ENCODE assay signal across 8 cellular contexts in genomic region chr7:129951076-129952011, GRCh38. TPM values are rescaled to one million over a fixed set of nuclear protein-coding genes. Genes with fewer than 3 reads are reported as not detected.
DNase-seq lines count a peak whose midpoint lies in the region; ATAC-seq and TF ChIP-seq lines count a peak whose summit lies in the region.

No MANE protein-coding gene starts in this region.

- no peak overlapping the region for H2AFZ ChIP-seq in ACC112 (ENCODE audit: low read length, unreplicated experiment)

- H3K4me3 ChIP-seq in ACC112 (ENCODE audit: low read depth, low read length) = peak overlapping the region; percentile 97
- peak overlapping the region; percentile 95 for H3K4me3 ChIP-seq in GM12875 (ENCODE audit: low read depth, low read length)
- H3K4me3 ChIP-seq in heart right ventricle = peak overlapping the region; percentile 80 to 99 (median 89)

- DNase-seq in heart right ventricle (peak in 1 of 2 donors; percentile 38), sciatic nerve (ENCODE audit: low spot score) (peak; percentile 59), HuH-7.5 (ENCODE audit: low spot score) (no peak), NCI-H1436 treated with DMSO at 0.1 percent for 48 hours (lab: John Stamatoyannopoulos, UW) (no peak)

- peaks cover 56% of the 10 kb centered on the region for H3K79me2 ChIP-seq in ACC112 (ENCODE audit: control insufficient read depth, insufficient read depth, low read length, unreplicated experiment)

- H3K27me3 ChIP-seq in ACC112 (ENCODE audit: insufficient read depth, low read length) = no peaks in the 10 kb centered on the region
- H3K27me3 ChIP-seq in heart right ventricle = no peaks in the 10 kb centered on the region

- intact Hi-C loops in heart right ventricle (cut with DNase I) (loop anchor here in 7 of 10 donors (2.0 to 10.0 kb wide), 8 partner anchors 34 to 124 kb away; no protein-coding TSS in a partner anchor), sciatic nerve (cut with DNase I) (no loop called here)

- H3K27ac ChIP-seq in ACC112 (ENCODE audit: low read depth, low read length) (peak overlapping the region; percentile 75), VCaP (peak overlapping the region; percentile 97), heart right ventricle (peak overlapping the region; percentile 90 to 99 (median 96))

- peak in 2 of 8 donors; percentile 22 to 28 for ATAC-seq in heart right ventricle
- no peak for ATAC-seq in sciatic nerve
- ATAC-seq in GM19035 (IDR thresholded peaks at IDR 0.05; ENCODE audit: unreplicated experiment) = no peak

- H3K9me3 ChIP-seq in heart right ventricle = no peaks in the 10 kb centered on the region

- H3K4me1 ChIP-seq in ACC112 (ENCODE audit: control insufficient read depth, insufficient read depth, low read length, unreplicated experiment) (peaks cover 33% of the 10 kb centered on the region), heart right ventricle (peaks cover 0 to 52% (median 39%) of the 10 kb centered on the region in 9 donors)

- H3K36me3 ChIP-seq in ACC112 (ENCODE audit: insufficient read depth, low read length) (no peaks in the 10 kb centered on the region), heart right ventricle (peaks cover 0 to 3% (median 0%) of the 10 kb centered on the region in 9 donors)

- TF ChIP-seq CTCF in GM12875 (IDR thresholded peaks at IDR 0.05; ENCODE audit: borderline replicate concordance, insufficient read depth, low read depth, low read length) (no peak), VCaP (conservative IDR thresholded peaks at IDR 0.05) (no peak), heart right ventricle (IDR thresholded peaks at IDR 0.05) (no peak)

- WGBS in heart right ventricle, 2 donors = 0 to 1% methylated on average over 7 of the region's 7 CpGs

RNA-seq across cellular contexts. Expression of gene UBE2H, which starts 1.4 kb away (rescaled TPM):
- total RNA-seq in heart right ventricle = 100 to 1,000 TPM in 7 of 10 donors, 10 to 100 TPM in 3; 73.5 to 222 (median 170) TPM
- polyA plus RNA-seq in heart right ventricle = 10 to 100 TPM; 26.0 to 35.3 TPM
- total RNA-seq in sciatic nerve = 92.1 TPM
